23 cellular contexts compared by ENCODE assay signal in genomic region chr1:240349695-240350094, GRCh38.
DNase-seq lines count a peak whose midpoint lies in the region; ATAC-seq, FAIRE-seq and TF ChIP-seq lines count a peak whose summit lies in the region.
"Had no signal": no experiment of that assay in that cellular context is flagged by ENCODE, and none has a peak within 500 bp of the region (broad histone marks: within the 10 kb centered on the region; RNA-seq: fewer than 3 reads in every experiment).

No MANE protein-coding gene starts in this region.

- H4K8ac ChIP-seq in IMR-90 (ENCODE audit: low read depth in 2 of 2, low read length in 2 of 2): peak overlapping the region; percentile 83 to 90; a peak in 3 of 4 replicates

- CTCF ChIA-PET in IMR-90 (lab: Yijun Ruan, JAX): no interaction called here

- dilution Hi-C loops in IMR-90 (cut with HindIII; ENCODE audit: low sequenced_read_pairs, unreplicated experiment): no loop called here

- no peak for DNase-seq in D721Med (ENCODE audit: insufficient read length, low spot score)
- DNase-seq in IMR-90: no peak
- peak; percentile 76 for DNase-seq in fibroblast of the aortic adventitia (ENCODE audit: low read depth)
- no peak for DNase-seq in T-helper 2 cell treated with Interferon-gamma antibody and Interleukin-4, amounts not matched to agents 5 μg/mL and 100 μg/mL, for 36 hours (ENCODE audit: low spot score)
- no peak for DNase-seq in 8988T
- no peak for DNase-seq in EL
- DNase-seq in naive thymus-derived CD8-positive, alpha-beta T cell: no peak
- DNase-seq: Calu3; CD8-positive, alpha-beta T cell; DMS 273 treated with DMSO at 0.1 percent for 48 hours; DMS53; DND-41; GOT3; H7; KBM-7 had no signal

- H3K27me3 Mint-ChIP-seq in T-helper 2 cell treated with Interferon-gamma antibody and Interleukin-4, amounts not matched to agents 5 μg/mL and 100 μg/mL, for 36 hours (ENCODE audit: low read depth): no peaks in the 10 kb centered on the region
- peaks cover 0 to 15% (median 0%) of the 10 kb centered on the region in 5 donors for H3K27me3 Mint-ChIP-seq in naive thymus-derived CD8-positive, alpha-beta T cell
- H3K27me3 Mint-ChIP-seq: B cell, IgD-negative memory B cell had no signal

- no peak overlapping the region for H2AFZ ChIP-seq in IMR-90 (replicated peaks; ENCODE audit: low read length, poor library complexity)

- peak overlapping the region; percentile 97; the same call in 1 of the 2 replicates for H3K18ac ChIP-seq in IMR-90 (ENCODE audit: low read depth, low read length)

- H3K23ac ChIP-seq in IMR-90 (ENCODE audit: low read depth, low read length): peak overlapping the region; percentile 84

- POLR2A ChIA-PET in IMR-90 (lab: Charles Lee; ENCODE audit: unreplicated experiment): no interaction called here
- POLR2A ChIA-PET in naive thymus-derived CD8-positive, alpha-beta T cell (lab: Charles Lee): no interaction called here

- H2BK15ac ChIP-seq in IMR-90 (ENCODE audit: low read depth, low read length): peak overlapping the region; percentile 78; the same call in 2 of the 3 replicates

- peak; percentile 80 for FAIRE-seq in D721Med (lab: Jason Lieb, UNC)
- FAIRE-seq: G401.6, GM12891, GM19239, HTR-8/SVneo had no signal

- no peak overlapping the region for H3K4me3 Mint-ChIP-seq in T-helper 2 cell treated with Interferon-gamma antibody and Interleukin-4, amounts not matched to agents 5 μg/mL and 100 μg/mL, for 36 hours
- H3K4me3 Mint-ChIP-seq in naive thymus-derived CD8-positive, alpha-beta T cell: no peak overlapping the region
- H3K4me3 Mint-ChIP-seq: B cell; CD8-positive, alpha-beta T cell; IgD-negative memory B cell had no signal

- H3K36me3 ChIP-seq in IMR-90 (ENCODE audit: control insufficient read depth, insufficient read depth, low read length): peaks cover 2% of the 10 kb centered on the region; the same call in 1 of the 2 replicates
- H3K36me3 ChIP-seq: BLaER1 treated with 17β-estradiol and CSF1 and Interleukin-3, amounts not matched to agents 10 nM and 100 nM had no signal

- peaks cover 9% of the 10 kb centered on the region for H3K9me1 ChIP-seq in IMR-90 (ENCODE audit: insufficient read depth, low read length)

- H3K79me1 ChIP-seq in IMR-90 (ENCODE audit: low read depth in 1 of 2, low read length in 2 of 2): peaks cover 29 to 53% of the 10 kb centered on the region in 2 experiments; a peak in 3 of 4 replicates

- H2BK120ac ChIP-seq in IMR-90 (ENCODE audit: low read depth, low read length): peak overlapping the region; percentile 95

- no peak for TF ChIP-seq CTCF in D721Med (IDR thresholded peaks at IDR 0.05; ENCODE audit: insufficient read depth, missing control alignments)
- TF ChIP-seq CTCF in IMR-90 (conservative IDR thresholded peaks at IDR 0.05; ENCODE audit: low read depth, low read length): no peak
- no peak for TF ChIP-seq CTCF in fibroblast of the aortic adventitia (IDR thresholded peaks at IDR 0.05; ENCODE audit: insufficient read depth, low read length)

- no CpG with 5 or more reads among the region's 2 CpGs for WGBS in IMR-90 (ENCODE audit: extremely low coverage in 2 of 2, insufficient read length in 1 of 2), 2 experiments

- peaks cover 28% of the 10 kb centered on the region for H3K9me3 Mint-ChIP-seq in T-helper 2 cell treated with Interferon-gamma antibody and Interleukin-4, amounts not matched to agents 5 μg/mL and 100 μg/mL, for 36 hours
- H3K9me3 Mint-ChIP-seq in naive thymus-derived CD8-positive, alpha-beta T cell: peaks cover 0 to 15% (median 4%) of the 10 kb centered on the region in 9 donors

- BruUV-seq in IMR-90 (replicated peaks; lab: Mats Ljungman, UMichigan): no TSS peak

- in situ Hi-C loops in IMR-90 (cut with MboI; ENCODE audit: low sequenced_read_pairs): no loop called here

- no peak for TF ChIP-seq RAD21 in IMR-90 (IDR thresholded peaks at IDR 0.05; ENCODE audit: low read length)

- H3K4me1 Mint-ChIP-seq in T-helper 2 cell treated with Interferon-gamma antibody and Interleukin-4, amounts not matched to agents 5 μg/mL and 100 μg/mL, for 36 hours (ENCODE audit: low read depth): no peaks in the 10 kb centered on the region
- no peaks in the 10 kb centered on the region for H3K4me1 Mint-ChIP-seq in naive thymus-derived CD8-positive, alpha-beta T cell
- H3K4me1 Mint-ChIP-seq: B cell, IgD-negative memory B cell had no signal

- intact Hi-C loops in IMR-90 (cut with micrococcal nuclease): loop anchor here (5.0 kb wide), 3 partner anchors 37 to 157 kb away; no protein-coding TSS in a partner anchor

- peak overlapping the region; percentile 77; the same call in 1 of the 2 replicates for H3K56ac ChIP-seq in IMR-90 (ENCODE audit: extremely low read depth, insufficient read depth, low read length)

- ATAC-seq in IMR-90 (ENCODE audit: low read depth): no peak
- ATAC-seq in naive thymus-derived CD8-positive, alpha-beta T cell: no peak
- ATAC-seq: CD8-positive, alpha-beta T cell; HCT116 had no signal

- H3K27me3 ChIP-seq in IMR-90 (ENCODE audit: control insufficient read depth, insufficient read depth, low read length): no peaks in the 10 kb centered on the region
- H3K27me3 ChIP-seq: BLaER1 treated with 17β-estradiol and CSF1 and Interleukin-3, amounts not matched to agents 10 nM and 100 nM had no signal

- peak overlapping the region; percentile 97 for H3K14ac ChIP-seq in IMR-90 (replicated peaks; ENCODE audit: low read depth, low read length)

- H3K27ac Mint-ChIP-seq in T-helper 2 cell treated with Interferon-gamma antibody and Interleukin-4, amounts not matched to agents 5 μg/mL and 100 μg/mL, for 36 hours: no peak overlapping the region
- H3K27ac Mint-ChIP-seq in naive thymus-derived CD8-positive, alpha-beta T cell: no peak overlapping the region
- H3K27ac Mint-ChIP-seq: B cell; CD8-positive, alpha-beta T cell; IgD-negative memory B cell had no signal

- no peaks in the 10 kb centered on the region for H3K36me3 Mint-ChIP-seq in T-helper 2 cell treated with Interferon-gamma antibody and Interleukin-4, amounts not matched to agents 5 μg/mL and 100 μg/mL, for 36 hours (ENCODE audit: low read depth)
- H3K36me3 Mint-ChIP-seq in naive thymus-derived CD8-positive, alpha-beta T cell: no peaks in the 10 kb centered on the region
- H3K36me3 Mint-ChIP-seq: CD8-positive, alpha-beta T cell had no signal

- peak overlapping the region; percentile 99 for H2BK5ac ChIP-seq in IMR-90 (ENCODE audit: low read depth, low read length, poor library complexity, severe bottlenecking)

- H3K4ac ChIP-seq in IMR-90 (ENCODE audit: low read depth, low read length): peak overlapping the region; percentile 95

- peak overlapping the region; percentile 95 for H2AK5ac ChIP-seq in IMR-90 (ENCODE audit: low read depth, low read length)

- no peak overlapping the region for H3K4me2 ChIP-seq in IMR-90 (ENCODE audit: low read depth, low read length)
- H3K4me2 ChIP-seq: BLaER1 treated with 17β-estradiol and CSF1 and Interleukin-3, amounts not matched to agents 10 nM and 100 nM had no signal

- H2BK20ac ChIP-seq in IMR-90 (ENCODE audit: low read depth, low read length): peak overlapping the region; percentile 95

- no peak overlapping the region for H3K9ac ChIP-seq in IMR-90 (ENCODE audit: low read depth, low read length)
- H3K9ac ChIP-seq: BLaER1 treated with 17β-estradiol and CSF1 and Interleukin-3, amounts not matched to agents 10 nM and 100 nM had no signal

- no peaks in the 10 kb centered on the region for H3K9me3 ChIP-seq in IMR-90 (ENCODE audit: control insufficient read depth, insufficient read depth, low read length)
- H3K9me3 ChIP-seq: BLaER1 treated with 17β-estradiol and CSF1 and Interleukin-3, amounts not matched to agents 10 nM and 100 nM had no signal

- no peak for TF ChIP-seq POLR2A in IMR-90 (IDR thresholded peaks at IDR 0.05; ENCODE audit: low read depth, low read length)

- H3K27ac ChIP-seq in IMR-90 (ENCODE audit: insufficient read depth, low read length): peak overlapping the region; percentile 90; the same call in 1 of the 2 replicates
- H3K27ac ChIP-seq: BLaER1 treated with 17β-estradiol and CSF1 and Interleukin-3, amounts not matched to agents 10 nM and 100 nM had no signal

- H4K20me1 ChIP-seq in IMR-90 (ENCODE audit: insufficient read depth, low read length): no peaks in the 10 kb centered on the region
- H4K20me1 ChIP-seq: BLaER1 treated with 17β-estradiol and CSF1 and Interleukin-3, amounts not matched to agents 10 nM and 100 nM had no signal

- no peak overlapping the region for H2AK9ac ChIP-seq in IMR-90 (replicated peaks; ENCODE audit: low read depth, low read length, poor library complexity)

- peak overlapping the region; percentile 89 for H4K5ac ChIP-seq in IMR-90 (ENCODE audit: low read depth, low read length)

- H4K91ac ChIP-seq in IMR-90 (ENCODE audit: insufficient read depth, low read depth, low read length): peak overlapping the region; percentile 94

- no peak overlapping the region for H3K4me3 ChIP-seq in IMR-90 (ENCODE audit: insufficient read depth, low read depth, low read length)
- no peak overlapping the region for H3K4me3 ChIP-seq in fibroblast of the aortic adventitia (ENCODE audit: low read depth, low read length)
- H3K4me3 ChIP-seq: BLaER1 treated with 17β-estradiol and CSF1 and Interleukin-3, amounts not matched to agents 10 nM and 100 nM had no signal

- H3K4me1 ChIP-seq in IMR-90 (ENCODE audit: control insufficient read depth, insufficient read depth, low read length): peaks cover 19% of the 10 kb centered on the region

TF ChIP-seq in IMR-90, 13 proteins besides CTCF, POLR2A, EP300 and RAD21:
- TF ChIP-seq CEBPB (IDR thresholded peaks at IDR 0.05; ENCODE audit: low read depth, low read length) (peak; percentile 42), ELK1 (IDR thresholded peaks at IDR 0.05; ENCODE audit: borderline replicate concordance, low read depth, low read length) (no peak)
